Comparison of ENCODE assay signal across 9 cellular contexts in the genomic region with DNA sequence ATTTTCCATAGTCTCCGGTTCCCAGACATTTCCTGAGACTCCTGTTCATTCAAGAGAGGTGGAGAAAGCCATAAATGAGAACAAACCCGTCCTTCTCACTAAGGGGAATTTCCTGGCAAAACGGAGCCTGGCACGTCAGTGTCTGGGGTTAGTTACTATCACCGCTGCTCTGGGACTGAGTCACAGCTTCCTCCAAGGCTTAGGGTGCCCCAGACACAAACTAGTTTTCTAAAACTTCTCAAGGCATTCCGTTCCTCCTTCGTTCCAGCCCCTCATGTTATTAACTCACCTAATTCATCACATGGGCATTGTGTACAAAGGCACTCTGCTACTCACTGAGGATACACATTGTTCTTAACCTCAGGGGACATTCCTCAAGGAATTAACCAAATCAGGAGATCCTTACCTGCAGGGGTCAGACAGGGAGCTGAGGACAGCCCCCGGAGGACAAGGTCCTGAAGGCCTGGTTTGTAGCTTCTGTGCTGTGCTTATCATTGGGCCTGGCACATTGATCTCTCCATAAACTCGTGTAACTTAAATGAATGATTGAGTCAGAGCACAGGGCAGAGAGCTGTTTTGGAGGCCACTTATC.
A peak's percentile ranks its signal among the peaks of the same experiment; 100 is the strongest.
DNase-seq lines count a peak whose midpoint lies in the region; ATAC-seq and TF ChIP-seq lines count a peak whose summit lies in the region.
"Had no signal": no experiment of that assay in that cellular context is flagged by ENCODE, and none has a peak within 500 bp of the region (broad histone marks: within the 10 kb centered on the region; RNA-seq: fewer than 3 reads in every experiment).

No MANE protein-coding gene starts in this region.

- no peaks in the 10 kb centered on the region for H3K36me3 Mint-ChIP-seq in activated CD8-positive, alpha-beta T cell treated with anti-CD3 and anti-CD28 coated beads, Interleukin-2, amount 10 ng/mL, durations not matched to agents 7 days and 5 days (ENCODE audit: low read depth)

- ATAC-seq in heart left ventricle (peak in 3 of 4 donors; percentile 25 to 56 (median 43)), Right ventricle myocardium superior (ENCODE audit: poor library complexity) (no peak), HG03520 (IDR thresholded peaks at IDR 0.05; ENCODE audit: unreplicated experiment) (peak; percentile 79)
- ATAC-seq in activated CD8-positive, alpha-beta T cell treated with anti-CD3 and anti-CD28 coated beads, Interleukin-2, amount 10 ng/mL, durations not matched to agents 7 days and 5 days = peak; percentile 42

- peak overlapping the region; percentile 72 to 88 (median 82) for H3K27ac ChIP-seq in heart left ventricle
- peak overlapping the region; percentile 45 to 52 for H3K27ac ChIP-seq in prostate gland
- H3K27ac ChIP-seq in MM.1S (ENCODE audit: low read length) = no peak overlapping the region

- 57 to 64% (median 60%) methylated on average over 9 of the region's 9 CpGs for WGBS in heart left ventricle, 4 donors
- 39% methylated on average over 9 of the region's 9 CpGs for WGBS in prostate gland

- intact Hi-C loops in heart left ventricle (cut with DNase I) = loop anchor here in 1 of 10 donors (5.0 kb wide), 1 partner anchor 106 kb away; no protein-coding TSS in a partner anchor
- intact Hi-C loops in Right ventricle myocardium superior (cut with DNase I) = no loop called here
- intact Hi-C loops in prostate gland (cut with DNase I) = no loop called here
- intact Hi-C loops in posterior cingulate gyrus (cut with DNase I) = no loop called here

- no peaks in the 10 kb centered on the region for H3K9me2 ChIP-seq in MM.1S (replicated peaks; ENCODE audit: insufficient read depth, low read length)

- H3K4me2 ChIP-seq in MM.1S (ENCODE audit: low read depth, low read length) = no peak overlapping the region

- H3K27me3 Mint-ChIP-seq in activated CD8-positive, alpha-beta T cell treated with anti-CD3 and anti-CD28 coated beads, Interleukin-2, amount 10 ng/mL, durations not matched to agents 7 days and 5 days (ENCODE audit: low read depth) = no peaks in the 10 kb centered on the region

- H3K4me3 Mint-ChIP-seq in activated CD8-positive, alpha-beta T cell treated with anti-CD3 and anti-CD28 coated beads, Interleukin-2, amount 10 ng/mL, durations not matched to agents 7 days and 5 days = no peak overlapping the region

- H3K9me3 Mint-ChIP-seq in activated CD8-positive, alpha-beta T cell treated with anti-CD3 and anti-CD28 coated beads, Interleukin-2, amount 10 ng/mL, durations not matched to agents 7 days and 5 days (ENCODE audit: insufficient read depth) = peaks cover 3% of the 10 kb centered on the region

- no peak for TF ChIP-seq POLR2A in heart left ventricle (IDR thresholded peaks at IDR 0.05)
- no peak for TF ChIP-seq POLR2A in prostate gland (IDR thresholded peaks at IDR 0.05)

- H3F3A ChIP-seq in MM.1S (ENCODE audit: insufficient read depth, low read length) = no peaks in the 10 kb centered on the region

- no peak overlapping the region for H2AFZ ChIP-seq in MM.1S (ENCODE audit: low read length)

- H3K9ac ChIP-seq in MM.1S (ENCODE audit: low read length) = no peak overlapping the region

- POLR2A ChIA-PET in activated CD8-positive, alpha-beta T cell treated with anti-CD3 and anti-CD28 coated beads, Interleukin-2, amount 10 ng/mL, durations not matched to agents 7 days and 5 days (lab: Charles Lee) = interaction anchor here (0.7 to 7.9 kb wide), 4 partner anchors 9 to 104 kb away, joined by 3 to 67 read pairs (median 4); a partner anchor contains a TSS

- H3K4me1 ChIP-seq in heart left ventricle (peaks cover 0 to 35% (median 19%) of the 10 kb centered on the region in 12 donors), prostate gland (replicated peaks) (no peaks in the 10 kb centered on the region), MM.1S (ENCODE audit: low read length) (no peaks in the 10 kb centered on the region)

- peak overlapping the region; percentile 9 for H3K27ac Mint-ChIP-seq in activated CD8-positive, alpha-beta T cell treated with anti-CD3 and anti-CD28 coated beads, Interleukin-2, amount 10 ng/mL, durations not matched to agents 7 days and 5 days

- H3K9me3 ChIP-seq in heart left ventricle = no peaks in the 10 kb centered on the region
- H3K9me3 ChIP-seq in prostate gland = no peaks in the 10 kb centered on the region
- H3K9me3 ChIP-seq in MM.1S (replicated peaks; ENCODE audit: insufficient read depth, low read length) = no peaks in the 10 kb centered on the region

- CTCF ChIA-PET in activated CD8-positive, alpha-beta T cell treated with anti-CD3 and anti-CD28 coated beads, Interleukin-2, amount 10 ng/mL, durations not matched to agents 7 days and 5 days (lab: Charles Lee) = interaction anchor here (0.7 to 1.3 kb wide), 2 partner anchors 103 to 243 kb away, joined by 3 read pairs; a partner anchor contains a TSS

- H3K36me3 ChIP-seq in heart left ventricle (no peaks in the 10 kb centered on the region), prostate gland (no peaks in the 10 kb centered on the region), MM.1S (replicated peaks; ENCODE audit: insufficient read depth, low read length) (no peaks in the 10 kb centered on the region)

- TF ChIP-seq CTCF in heart left ventricle (IDR thresholded peaks at IDR 0.05) (no peak), fibroblast of mammary gland (conservative IDR thresholded peaks at IDR 0.05; ENCODE audit: control insufficient read depth, insufficient read depth, low read depth, low read length) (no peak), prostate gland (IDR thresholded peaks at IDR 0.05) (no peak), MM.1S (IDR thresholded peaks at IDR 0.05; ENCODE audit: low read length) (no peak)

- peaks cover 29% of the 10 kb centered on the region for H3K4me1 Mint-ChIP-seq in activated CD8-positive, alpha-beta T cell treated with anti-CD3 and anti-CD28 coated beads, Interleukin-2, amount 10 ng/mL, durations not matched to agents 7 days and 5 days (ENCODE audit: low read depth)

- H3K4me3 ChIP-seq in heart left ventricle = no peak overlapping the region
- no peak overlapping the region for H3K4me3 ChIP-seq in fibroblast of mammary gland (ENCODE audit: control insufficient read depth, low read depth, low read length)
- H3K4me3 ChIP-seq in prostate gland = no peak overlapping the region
- H3K4me3 ChIP-seq in MM.1S (ENCODE audit: low read length) = no peak overlapping the region

- peak in 1 of 5 donors; percentile 54 for DNase-seq in heart left ventricle
- no peak for DNase-seq in Right ventricle myocardium superior
- peak; percentile 34 for DNase-seq in activated CD8-positive, alpha-beta T cell treated with anti-CD3 and anti-CD28 coated beads, Interleukin-2, amount 10 ng/mL, durations not matched to agents 7 days and 5 days
- DNase-seq in fibroblast of mammary gland (ENCODE audit: low read depth) = peak; percentile 95
- DNase-seq in prostate gland (ENCODE audit: low spot score) = peak; percentile 30
- no peak for DNase-seq in MM.1S
- no peak for DNase-seq in posterior cingulate gyrus
- DNase-seq: DND-41 had no signal

- H4K20me1 ChIP-seq in MM.1S (ENCODE audit: insufficient read depth, low read length) = no peaks in the 10 kb centered on the region

- H3K27me3 ChIP-seq in heart left ventricle (no peaks in the 10 kb centered on the region), prostate gland (replicated peaks; ENCODE audit: insufficient read depth) (no peaks in the 10 kb centered on the region), MM.1S (replicated peaks; ENCODE audit: insufficient read depth, low read length) (no peaks in the 10 kb centered on the region)

- H3K79me2 ChIP-seq in MM.1S (ENCODE audit: low read length) = no peaks in the 10 kb centered on the region

Comparison
In these comparisons a context has a peak if more than half of its experiments do, and no peak if none do; other contexts are left out.
1. DNase-seq: peak in activated CD8-positive, alpha-beta T cell treated with anti-CD3 and anti-CD28 coated beads, Interleukin-2, amount 10 ng/mL, durations not matched to agents 7 days and 5 days (single experiment), fibroblast of mammary gland (single experiment) and prostate gland (single experiment); none in Right ventricle myocardium superior (single experiment), MM.1S (single experiment) and posterior cingulate gyrus (0 of 10).